9 cellular contexts compared by ENCODE assay signal in the genomic region with DNA sequence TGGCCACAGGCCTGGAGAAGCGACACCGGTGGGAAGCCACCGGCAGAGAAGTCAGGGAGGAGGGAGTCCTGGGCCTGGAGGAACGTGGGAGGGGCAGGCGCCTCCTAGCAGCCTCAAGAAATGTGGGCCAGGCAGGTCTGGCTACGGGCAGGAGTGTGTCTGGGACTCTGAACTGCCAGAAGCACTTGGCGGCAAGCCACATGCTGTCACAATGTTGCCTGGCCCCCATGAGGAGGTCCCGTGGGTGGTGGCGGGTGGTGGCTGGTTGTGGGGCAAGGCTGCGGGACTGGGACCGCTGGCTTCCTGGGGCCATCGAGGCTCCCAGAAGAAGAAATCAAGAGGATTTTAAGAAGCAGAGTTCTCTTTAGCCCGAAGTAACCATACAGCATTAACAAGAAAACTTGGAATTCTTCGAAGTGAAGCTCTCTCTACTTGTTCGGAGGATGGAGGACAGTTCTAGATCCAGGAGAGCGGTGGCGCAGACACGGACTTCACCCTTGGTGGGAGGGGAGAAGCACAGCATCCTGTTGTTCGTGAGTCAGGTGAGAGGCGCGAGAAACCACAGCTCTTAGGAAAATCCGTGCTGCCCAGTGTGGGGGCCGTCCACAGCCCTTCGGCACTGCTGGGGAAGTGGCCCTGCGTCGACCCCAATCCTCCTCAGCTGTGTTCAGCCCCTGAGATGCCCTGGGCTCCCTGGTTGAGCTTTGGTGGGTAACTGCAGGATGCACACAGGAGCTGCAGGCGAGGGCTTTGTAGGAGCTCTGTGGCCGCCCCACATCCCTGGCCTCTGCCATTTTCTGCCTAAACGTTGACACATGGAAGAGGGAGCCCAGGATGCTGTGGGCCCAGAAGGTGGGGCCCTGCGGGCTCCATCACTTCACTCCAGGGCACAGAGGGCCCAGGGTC. TPM values are rescaled to one million over a fixed set of nuclear protein-coding genes. Genes with fewer than 3 reads are reported as not detected.
DNase-seq lines count a peak whose midpoint lies in the region; ATAC-seq, FAIRE-seq and TF ChIP-seq lines count a peak whose summit lies in the region.
"Had no signal": no experiment of that assay in that cellular context is flagged by ENCODE, and none has a peak within 500 bp of the region (broad histone marks: within the 10 kb centered on the region; RNA-seq: fewer than 3 reads in every experiment).

No MANE protein-coding gene starts in this region.

- H3K36me3 Mint-ChIP-seq in T-cell (peaks cover 31% of the 10 kb centered on the region), endodermal cell (ENCODE audit: low read depth) (peaks cover 26% of the 10 kb centered on the region), natural killer cell (no peaks in the 10 kb centered on the region)

- no peak overlapping the region for H3K9ac ChIP-seq in endodermal cell (ENCODE audit: extremely low read depth, low read length, poor library complexity, severe bottlenecking)

- H3K9me3 ChIP-seq in A673 (ENCODE audit: low read depth, low read length, poor library complexity, severe bottlenecking) (no peaks in the 10 kb centered on the region), endodermal cell (ENCODE audit: control insufficient read depth, low read length) (no peaks in the 10 kb centered on the region)

- H3K4me1 Mint-ChIP-seq in T-cell (peaks cover 88 to 94% (median 89%) of the 10 kb centered on the region in 3 donors), endodermal cell (peaks cover 16% of the 10 kb centered on the region), natural killer cell (peaks cover 45 to 48% of the 10 kb centered on the region in 2 donors)

- H3K27ac ChIP-seq in A673 (ENCODE audit: low read depth, low read length, poor library complexity, severe bottlenecking) (peak overlapping the region; percentile 54), endodermal cell (ENCODE audit: low read depth, low read length) (peak overlapping the region; percentile 63)

- DNase-seq in A673 (ENCODE audit: low spot score) = peak; percentile 50
- DNase-seq in T-cell = peak in 5 of 34 experiments; percentile 28 to 42 (median 37)
- DNase-seq in endodermal cell = peak; percentile 46
- no peak for DNase-seq in natural killer cell
- no peak for DNase-seq in D721Med (ENCODE audit: insufficient read length, low spot score)
- DNase-seq in T1000 (lab: John Stamatoyannopoulos, UW) = no peak
- no peak for DNase-seq in GM19240 (ENCODE audit: insufficient read length, low spot score)
- DNase-seq: DND-41 had no signal

- H3K27me3 Mint-ChIP-seq in T-cell = no peaks in the 10 kb centered on the region
- H3K27me3 Mint-ChIP-seq in endodermal cell (ENCODE audit: insufficient read depth) = no peaks in the 10 kb centered on the region
- H3K27me3 Mint-ChIP-seq in natural killer cell (ENCODE audit: low read depth in 2 of 2) = no peaks in the 10 kb centered on the region

- BruUV-seq in A673 (replicated peaks; lab: Mats Ljungman, UMichigan) = no TSS peak

- H3K27me3 ChIP-seq in A673 (replicated peaks; ENCODE audit: insufficient read depth, low read depth, low read length, poor library complexity) (no peaks in the 10 kb centered on the region), endodermal cell (ENCODE audit: control insufficient read depth, insufficient read depth, low read length, poor library complexity, severe bottlenecking) (no peaks in the 10 kb centered on the region)

- H3K4me1 ChIP-seq in A673 (ENCODE audit: insufficient read depth, low read length, poor library complexity, severe bottlenecking) (peaks cover 24% of the 10 kb centered on the region), endodermal cell (ENCODE audit: control insufficient read depth, insufficient read depth, low read length) (peaks cover 4% of the 10 kb centered on the region)

- H3K9me3 Mint-ChIP-seq in T-cell (no peaks in the 10 kb centered on the region), endodermal cell (no peaks in the 10 kb centered on the region), natural killer cell (no peaks in the 10 kb centered on the region)

- CTCF ChIA-PET in A673 (lab: Charles Lee) = no interaction called here
- CTCF ChIA-PET in T-cell (lab: Charles Lee) = interaction anchor here in 1 of 2 donors (0.8 kb wide), 1 partner anchor 46 kb away, joined by 3 read pairs; a partner anchor contains a TSS

- intact Hi-C loops in A673 (cut with micrococcal nuclease; ENCODE audit: unreplicated experiment) (no loop called here), natural killer cell (cut with micrococcal nuclease) (no loop called here)

- FAIRE-seq in D721Med (lab: Jason Lieb, UNC) = no peak

- peak; percentile 21 to 41 (median 31) for ATAC-seq in T-cell (replicated peaks in 1 of 4)
- peak; percentile 6 to 27 (median 10) for ATAC-seq in natural killer cell
- no peak for ATAC-seq in HG02678 (IDR thresholded peaks at IDR 0.05; ENCODE audit: unreplicated experiment)

- peak overlapping the region; percentile 57 to 96 (median 69) for H3K4me3 Mint-ChIP-seq in T-cell
- H3K4me3 Mint-ChIP-seq in endodermal cell = no peak overlapping the region
- H3K4me3 Mint-ChIP-seq in natural killer cell = peak overlapping the region; percentile 56

- WGBS in endodermal cell (ENCODE audit: insufficient coverage in 1 of 2, insufficient read length in 1 of 2), 2 experiments = 94% methylated on average over 24 to 30 of the region's 30 CpGs

- H3K36me3 ChIP-seq in A673 (ENCODE audit: insufficient read depth, low read length, poor library complexity, severe bottlenecking) (peaks cover 7% of the 10 kb centered on the region), endodermal cell (ENCODE audit: control insufficient read depth, insufficient read depth, low read length) (peaks cover 25% of the 10 kb centered on the region)

- POLR2A ChIA-PET in A673 (lab: Charles Lee; ENCODE audit: low non-redundant PET) = no interaction called here
- POLR2A ChIA-PET in T-cell (lab: Charles Lee) = interaction anchor here (0.5 to 1.2 kb wide), 5 partner anchors 9 to 142 kb away, joined by 3 to 8 read pairs (median 3); no protein-coding TSS in a partner anchor

- TF ChIP-seq CTCF in A673 (conservative IDR thresholded peaks at IDR 0.05; ENCODE audit: low read depth, low read length) = no peak
- TF ChIP-seq CTCF in endodermal cell (conservative IDR thresholded peaks at IDR 0.05) = no peak
- TF ChIP-seq CTCF in natural killer cell (IDR thresholded peaks at IDR 0.05) = no peak
- TF ChIP-seq CTCF in D721Med (IDR thresholded peaks at IDR 0.05; ENCODE audit: insufficient read depth, missing control alignments) = no peak

- peak overlapping the region; percentile 86 to 89 for H3K27ac Mint-ChIP-seq in T-cell
- H3K27ac Mint-ChIP-seq in endodermal cell = peak overlapping the region; percentile 31
- H3K27ac Mint-ChIP-seq in natural killer cell = peak overlapping the region; percentile 20 to 84

- H3K4me3 ChIP-seq in A673 (ENCODE audit: low read depth, low read length, poor library complexity, severe bottlenecking) (no peak overlapping the region), endodermal cell (ENCODE audit: low read length) (no peak overlapping the region)

RNA-seq across cellular contexts. Expression of a gene that starts 12.4 kb away (rescaled TPM):
- 84.9 and 88.1 TPM in 2 replicates for total RNA-seq in A673 (2021)
- 100 to 1,000 TPM; 137 to 299 (median 157) TPM for total RNA-seq in T-cell
- 10 to 100 TPM; 65.4 to 79.2 TPM for total RNA-seq in endodermal cell
- 39.9 TPM for polyA plus RNA-seq in endodermal cell (2013, experiment 1 of 2)
- 37.7 TPM for polyA plus RNA-seq in endodermal cell (2013, experiment 2 of 2)
- 100 to 1,000 TPM in 2 of 3 donors, 10 to 100 TPM in 1; 96.9 to 145 (median 140) TPM for total RNA-seq in natural killer cell

RNA-seq across cellular contexts. Expression of a gene that starts 45.9 kb away (rescaled TPM):
- total RNA-seq in A673 (2021) (114 and 119 TPM in 2 replicates), T-cell (10 to 100 TPM; 52.9 to 74.8 (median 68.2) TPM), endodermal cell (100 to 1,000 TPM; 126 to 154 TPM), natural killer cell (10 to 100 TPM; 40.3 to 53.0 (median 43.3) TPM)
- polyA plus RNA-seq in endodermal cell (2013, experiment 1 of 2) = 91.8 TPM
- 88.9 TPM for polyA plus RNA-seq in endodermal cell (2013, experiment 2 of 2)

Comparison
In these comparisons a context has a peak if more than half of its experiments do, and no peak if none do; other contexts are left out.
1. DNase-seq: peak in A673 (single experiment) and endodermal cell (single experiment); none in natural killer cell (single experiment), D721Med (single experiment), T1000 (single experiment) and GM19240 (single experiment).
2. H3K27ac Mint-ChIP-seq: peak in every context shown above with its lines; median percentile 88 in T-cell; 52 in natural killer cell; 31 in endodermal cell.